Comparison of ENCODE assay signal across 18 cellular contexts in the genomic region with DNA sequence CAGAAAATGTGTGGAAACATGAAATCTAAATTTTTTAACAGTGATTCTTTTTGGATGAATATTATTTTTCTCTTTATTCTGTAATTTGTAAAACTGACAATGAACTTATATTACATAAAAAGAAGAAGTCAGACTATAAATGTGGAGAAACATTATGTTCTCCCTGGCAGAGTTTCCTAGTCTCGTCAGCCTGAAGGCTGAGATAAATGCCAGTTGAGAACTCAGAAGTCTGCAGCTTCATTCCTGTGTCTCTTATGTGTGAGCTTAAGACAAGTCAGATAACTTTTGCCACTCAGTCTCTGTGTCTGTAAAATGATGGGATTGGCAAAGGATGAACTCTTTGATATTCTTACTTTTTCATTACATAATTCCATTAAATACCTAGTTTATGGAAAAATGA.
"Had no signal": no experiment of that assay in that cellular context is flagged by ENCODE, and none has a peak within 500 bp of the region (broad histone marks: within the 10 kb centered on the region; RNA-seq: fewer than 3 reads in every experiment).

No MANE protein-coding gene starts in this region.

- H3K9me3 ChIP-seq: esophagus muscularis mucosa, gastrocnemius medialis, left lung, lower lobe of right lung, sigmoid colon, stomach, testis, tibial artery had no signal

- H2AFZ ChIP-seq: parathyroid adenoma had no signal

- H3K4me3 ChIP-seq: coronary artery, esophagus muscularis mucosa, gastrocnemius medialis, left lung, lower lobe of right lung, sigmoid colon, stomach, testis, tibial artery had no signal

- H3K9ac ChIP-seq: parathyroid adenoma had no signal

- H3K79me2 ChIP-seq: parathyroid adenoma had no signal

- H3K4me1 ChIP-seq: gastrocnemius medialis, left lung, lower lobe of right lung, parathyroid adenoma, testis, tibial artery had no signal

- H3K36me3 ChIP-seq: esophagus muscularis mucosa, gastrocnemius medialis, left lung, lower lobe of right lung, sigmoid colon, stomach, tibial artery had no signal

- DNase-seq: dermis blood vessel endothelial cell; effector memory CD4-positive, alpha-beta T cell; gastrocnemius medialis; left cardiac atrium; left lung; lower lobe of right lung; natural killer cell; occipital lobe; sigmoid colon; stimulated activated CD4-positive, alpha-beta T cell treated with anti-CD3 and anti-CD28 coated beads, Interleukin-2, amount 100 ng/mL, for 24 hours; stimulated activated CD4-positive, alpha-beta T cell treated with anti-CD3 and anti-CD28 coated beads, Interleukin-4, amount 100 ng/mL, for 24 hours; stimulated activated naive CD4-positive, alpha-beta T cell treated with Interleukin-2 at 50 U/mL for 16 hours; stomach; testis; tibial artery had no signal

- H3K27me3 ChIP-seq: esophagus muscularis mucosa, gastrocnemius medialis, left lung, sigmoid colon, stomach, testis, tibial artery had no signal

- H3K27ac ChIP-seq: coronary artery, esophagus muscularis mucosa, gastrocnemius medialis, left lung, lower lobe of right lung, parathyroid adenoma, stomach, testis, tibial artery had no signal
